1 cellular context compared by ENCODE assay signal in the genomic region with DNA sequence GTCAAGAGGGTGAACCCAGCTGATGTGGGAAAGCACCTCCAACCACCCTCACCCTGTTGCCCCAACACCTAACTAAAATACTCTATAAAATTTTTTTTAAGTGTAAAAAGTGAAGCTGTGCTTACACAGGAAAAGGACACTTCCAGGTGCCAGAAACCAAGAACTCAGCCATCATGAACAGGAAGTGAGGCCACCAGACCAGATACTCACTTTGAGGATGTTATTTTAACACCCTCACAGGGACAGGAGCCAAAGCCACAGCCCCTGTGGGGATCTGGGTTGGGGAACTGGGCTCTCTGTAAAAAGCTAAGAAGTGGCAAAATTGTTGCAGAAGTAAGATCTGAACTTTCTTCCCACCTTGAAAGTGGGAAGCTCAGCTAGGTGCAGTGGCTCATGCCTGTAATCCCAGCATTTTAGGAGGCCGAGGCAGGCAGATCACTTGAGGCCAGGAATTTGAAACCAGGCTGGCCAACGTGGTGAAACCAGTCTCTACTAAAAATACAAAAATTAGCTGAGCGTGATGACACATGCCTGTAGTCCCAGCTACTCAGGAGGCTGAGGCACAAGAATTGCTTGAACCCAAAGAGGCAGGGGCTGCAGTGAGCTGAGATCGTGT.
TF ChIP-seq lines count a peak whose summit lies in the region.

No MANE protein-coding gene starts in this region.

TF ChIP-seq in SK-N-SH, 30 proteins besides CTCF, POLR2A, EP300 and RAD21 (continued from another document):
- TF ChIP-seq, protein P1, sequence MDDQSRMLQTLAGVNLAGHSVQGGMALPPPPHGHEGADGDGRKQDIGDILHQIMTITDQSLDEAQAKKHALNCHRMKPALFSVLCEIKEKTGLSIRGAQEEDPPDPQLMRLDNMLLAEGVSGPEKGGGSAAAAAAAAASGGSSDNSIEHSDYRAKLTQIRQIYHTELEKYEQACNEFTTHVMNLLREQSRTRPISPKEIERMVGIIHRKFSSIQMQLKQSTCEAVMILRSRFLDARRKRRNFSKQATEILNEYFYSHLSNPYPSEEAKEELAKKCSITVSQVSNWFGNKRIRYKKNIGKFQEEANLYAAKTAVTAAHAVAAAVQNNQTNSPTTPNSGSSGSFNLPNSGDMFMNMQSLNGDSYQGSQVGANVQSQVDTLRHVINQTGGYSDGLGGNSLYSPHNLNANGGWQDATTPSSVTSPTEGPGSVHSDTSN (IDR thresholded peaks at IDR 0.05) = no peak
- TF ChIP-seq NRF1 (IDR thresholded peaks at IDR 0.05; ENCODE audit: low read depth, low read length) = no peak
- no peak for TF ChIP-seq RFX5 (IDR thresholded peaks at IDR 0.05; ENCODE audit: low read length)
- TF ChIP-seq, protein P2, sequence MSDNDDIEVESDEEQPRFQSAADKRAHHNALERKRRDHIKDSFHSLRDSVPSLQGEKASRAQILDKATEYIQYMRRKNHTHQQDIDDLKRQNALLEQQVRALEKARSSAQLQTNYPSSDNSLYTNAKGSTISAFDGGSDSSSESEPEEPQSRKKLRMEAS (IDR thresholded peaks at IDR 0.05; ENCODE audit: low read depth) = no peak
- no peak for TF ChIP-seq TCF12 (IDR thresholded peaks at IDR 0.05)
- TF ChIP-seq RCOR1 (IDR thresholded peaks at IDR 0.05; ENCODE audit: low read length) = no peak
- TF ChIP-seq, protein P3, sequence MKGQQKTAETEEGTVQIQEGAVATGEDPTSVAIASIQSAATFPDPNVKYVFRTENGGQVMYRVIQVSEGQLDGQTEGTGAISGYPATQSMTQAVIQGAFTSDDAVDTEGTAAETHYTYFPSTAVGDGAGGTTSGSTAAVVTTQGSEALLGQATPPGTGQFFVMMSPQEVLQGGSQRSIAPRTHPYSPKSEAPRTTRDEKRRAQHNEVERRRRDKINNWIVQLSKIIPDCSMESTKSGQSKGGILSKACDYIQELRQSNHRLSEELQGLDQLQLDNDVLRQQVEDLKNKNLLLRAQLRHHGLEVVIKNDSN (IDR thresholded peaks at IDR 0.05; ENCODE audit: borderline replicate concordance, low read depth) = no peak
- no peak for TF ChIP-seq FOSL2 (IDR thresholded peaks at IDR 0.05; ENCODE audit: borderline replicate concordance, low read depth)
